ENCODE assay signal across 1 cellular context in the genomic region with DNA sequence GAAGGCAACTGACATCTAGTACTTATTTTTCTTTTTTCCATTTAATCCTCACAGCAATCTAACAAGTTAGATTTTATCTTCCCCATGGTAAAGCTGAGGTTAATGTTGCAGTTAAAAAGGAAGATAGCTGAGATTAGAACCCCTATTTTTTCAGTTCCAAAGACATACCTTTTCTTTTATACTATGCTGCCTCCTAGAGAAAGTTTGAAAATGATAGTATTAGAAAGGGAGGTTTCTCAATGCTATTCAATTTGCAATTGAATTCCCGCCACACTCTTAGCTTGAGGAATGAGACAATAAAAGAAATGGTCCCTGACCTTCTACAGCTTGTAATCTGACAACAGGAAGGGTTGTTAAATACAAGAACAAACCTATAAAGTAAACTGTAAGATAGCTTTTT.
TF ChIP-seq lines count a peak whose summit lies in the region.

No MANE protein-coding gene starts in this region.

TF ChIP-seq in IMR-90, 13 proteins besides CTCF, POLR2A, EP300 and RAD21 (continued from another document):
- TF ChIP-seq CHD1 (IDR thresholded peaks at IDR 0.05; ENCODE audit: low read depth, low read length) (no peak), NFE2L2 (IDR thresholded peaks at IDR 0.05; ENCODE audit: low read depth, low read length) (no peak), RCOR1 (IDR thresholded peaks at IDR 0.05; ENCODE audit: insufficient replicate concordance, low read length) (no peak), RFX5 (IDR thresholded peaks at IDR 0.05; ENCODE audit: low read depth, low read length) (no peak), BHLHE40 (IDR thresholded peaks at IDR 0.05; ENCODE audit: low read depth, low read length) (no peak), CEBPB (IDR thresholded peaks at IDR 0.05; ENCODE audit: low read depth, low read length) (no peak), SMC3 (IDR thresholded peaks at IDR 0.05; ENCODE audit: low read depth, low read length) (no peak)
- TF ChIP-seq, protein P1, sequence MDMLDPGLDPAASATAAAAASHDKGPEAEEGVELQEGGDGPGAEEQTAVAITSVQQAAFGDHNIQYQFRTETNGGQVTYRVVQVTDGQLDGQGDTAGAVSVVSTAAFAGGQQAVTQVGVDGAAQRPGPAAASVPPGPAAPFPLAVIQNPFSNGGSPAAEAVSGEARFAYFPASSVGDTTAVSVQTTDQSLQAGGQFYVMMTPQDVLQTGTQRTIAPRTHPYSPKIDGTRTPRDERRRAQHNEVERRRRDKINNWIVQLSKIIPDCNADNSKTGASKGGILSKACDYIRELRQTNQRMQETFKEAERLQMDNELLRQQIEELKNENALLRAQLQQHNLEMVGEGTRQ (IDR thresholded peaks at IDR 0.05; ENCODE audit: low read depth, low read length): no peak
TF ChIP-seq in IMR-90: peak in this region for 0.
